Comparison of ENCODE assay signal across 14 cellular contexts in the genomic region with DNA sequence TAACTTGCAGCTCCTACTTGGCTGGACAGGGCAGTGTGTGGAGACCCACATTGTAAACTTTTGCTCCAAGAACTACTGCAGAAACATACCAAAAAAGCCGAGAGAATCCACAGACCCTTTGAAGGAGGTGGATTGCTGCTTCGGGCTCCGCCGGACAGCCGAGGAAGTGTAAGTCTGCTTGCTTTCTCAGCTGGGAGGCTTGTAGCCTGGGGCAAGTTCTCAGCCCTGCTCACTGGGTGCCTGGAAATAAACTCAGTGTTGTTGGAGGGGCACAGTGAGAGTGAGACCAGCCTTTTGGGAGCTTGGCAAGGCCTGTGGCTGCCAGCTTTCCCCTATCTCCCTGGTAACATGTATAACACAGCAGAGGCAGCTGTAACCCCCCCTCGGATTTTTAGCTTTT.
DNase-seq lines count a peak whose midpoint lies in the region; ATAC-seq and TF ChIP-seq lines count a peak whose summit lies in the region.
"Had no signal": no experiment of that assay in that cellular context is flagged by ENCODE, and none has a peak within 500 bp of the region (broad histone marks: within the 10 kb centered on the region; RNA-seq: fewer than 3 reads in every experiment).

No MANE protein-coding gene starts in this region.

- no peak overlapping the region for H3K9ac ChIP-seq in BLaER1

- H3K4me1 ChIP-seq in BLaER1, result peaks cover 14% of the 10 kb centered on the region

- H3K9me3 Mint-ChIP-seq in type B pancreatic cell, result peaks cover 29% of the 10 kb centered on the region
- H3K9me3 Mint-ChIP-seq in activated CD8-positive, alpha-beta T cell treated with anti-CD3 and anti-CD28 coated beads, Interleukin-2, amount 10 ng/mL, durations not matched to agents 7 days and 5 days (ENCODE audit: insufficient read depth), result peaks cover 26% of the 10 kb centered on the region

- DNase-seq in NCI-H345 (lab: John Stamatoyannopoulos, UW) (peak; percentile 61), ecto neural progenitor cell (ENCODE audit: low spot score) (peak; percentile 41), type B pancreatic cell (ENCODE audit: extremely low spot score, unreplicated experiment) (no peak), NCI-H1092 treated with DMSO at 0.1 percent for 48 hours (lab: John Stamatoyannopoulos, UW) (no peak)
- no peak for DNase-seq in activated CD8-positive, alpha-beta T cell treated with anti-CD3 and anti-CD28 coated beads, Interleukin-2, amount 10 ng/mL, durations not matched to agents 7 days and 5 days
- DNase-seq: 8988T; C1 segment of cervical spinal cord; CD4-positive, CD25-positive, alpha-beta regulatory T cell; CD8-positive, alpha-beta memory T cell; COR-L47; GF-D8; H9 had no signal

- H3K4me1 Mint-ChIP-seq in type B pancreatic cell (ENCODE audit: unreplicated experiment), result no peaks in the 10 kb centered on the region
- peaks cover 4% of the 10 kb centered on the region for H3K4me1 Mint-ChIP-seq in activated CD8-positive, alpha-beta T cell treated with anti-CD3 and anti-CD28 coated beads, Interleukin-2, amount 10 ng/mL, durations not matched to agents 7 days and 5 days (ENCODE audit: low read depth)
- H3K4me1 Mint-ChIP-seq: CD4-positive, CD25-positive, alpha-beta regulatory T cell; CD8-positive, alpha-beta memory T cell had no signal

- H3K27me3 ChIP-seq in BLaER1, result no peaks in the 10 kb centered on the region

- H3K27ac ChIP-seq in BLaER1, result no peak overlapping the region

- CTCF ChIA-PET in activated CD8-positive, alpha-beta T cell treated with anti-CD3 and anti-CD28 coated beads, Interleukin-2, amount 10 ng/mL, durations not matched to agents 7 days and 5 days (lab: Charles Lee), result no interaction called here

- no peak for TF ChIP-seq CTCF in type B pancreatic cell (conservative IDR thresholded peaks at IDR 0.05)

- H3K36me3 Mint-ChIP-seq in type B pancreatic cell, result peaks cover 8% of the 10 kb centered on the region
- H3K36me3 Mint-ChIP-seq in activated CD8-positive, alpha-beta T cell treated with anti-CD3 and anti-CD28 coated beads, Interleukin-2, amount 10 ng/mL, durations not matched to agents 7 days and 5 days (ENCODE audit: low read depth), result peaks cover 8% of the 10 kb centered on the region
- H3K36me3 Mint-ChIP-seq: CD4-positive, CD25-positive, alpha-beta regulatory T cell had no signal

- H3K27me3 Mint-ChIP-seq in type B pancreatic cell, result no peaks in the 10 kb centered on the region
- peaks cover 31% of the 10 kb centered on the region for H3K27me3 Mint-ChIP-seq in activated CD8-positive, alpha-beta T cell treated with anti-CD3 and anti-CD28 coated beads, Interleukin-2, amount 10 ng/mL, durations not matched to agents 7 days and 5 days (ENCODE audit: low read depth)

- H3K4me3 ChIP-seq in BLaER1, result no peak overlapping the region

- H3K36me3 ChIP-seq in BLaER1, result no peaks in the 10 kb centered on the region; the same call in 1 of the 2 replicates

- peak overlapping the region; percentile 65 for H3K4me2 ChIP-seq in BLaER1

- no peaks in the 10 kb centered on the region for H4K20me1 ChIP-seq in BLaER1

- no peak for ATAC-seq in activated CD8-positive, alpha-beta T cell treated with anti-CD3 and anti-CD28 coated beads, Interleukin-2, amount 10 ng/mL, durations not matched to agents 7 days and 5 days
- ATAC-seq in GM21737 (IDR thresholded peaks at IDR 0.05; ENCODE audit: unreplicated experiment), result no peak

- H3K4me3 Mint-ChIP-seq in type B pancreatic cell, result no peak overlapping the region
- no peak overlapping the region for H3K4me3 Mint-ChIP-seq in activated CD8-positive, alpha-beta T cell treated with anti-CD3 and anti-CD28 coated beads, Interleukin-2, amount 10 ng/mL, durations not matched to agents 7 days and 5 days
- H3K4me3 Mint-ChIP-seq: CD4-positive, CD25-positive, alpha-beta regulatory T cell; CD8-positive, alpha-beta memory T cell; H9 had no signal

- peak overlapping the region; percentile 76 for H3K27ac Mint-ChIP-seq in type B pancreatic cell
- H3K27ac Mint-ChIP-seq in activated CD8-positive, alpha-beta T cell treated with anti-CD3 and anti-CD28 coated beads, Interleukin-2, amount 10 ng/mL, durations not matched to agents 7 days and 5 days, result no peak overlapping the region
- H3K27ac Mint-ChIP-seq: CD4-positive, CD25-positive, alpha-beta regulatory T cell; CD8-positive, alpha-beta memory T cell had no signal

- POLR2A ChIA-PET in activated CD8-positive, alpha-beta T cell treated with anti-CD3 and anti-CD28 coated beads, Interleukin-2, amount 10 ng/mL, durations not matched to agents 7 days and 5 days (lab: Charles Lee), result no interaction called here

- H3K9me3 ChIP-seq in BLaER1, result peaks cover 54% of the 10 kb centered on the region

Comparison
In these comparisons a context has a peak if more than half of its experiments do, and no peak if none do; other contexts are left out.
1. DNase-seq: peak in NCI-H345 (single experiment) and ecto neural progenitor cell (single experiment); none in type B pancreatic cell (single experiment), NCI-H1092 treated with DMSO at 0.1 percent for 48 hours (single experiment) and activated CD8-positive, alpha-beta T cell treated with anti-CD3 and anti-CD28 coated beads, Interleukin-2, amount 10 ng/mL, durations not matched to agents 7 days and 5 days (single experiment).